8 cellular contexts compared by ENCODE assay signal in genomic region chr7:29285451-29285807, GRCh38.
A peak's percentile ranks its signal among the peaks of the same experiment; 100 is the strongest.
DNase-seq lines count a peak whose midpoint lies in the region; ATAC-seq and TF ChIP-seq lines count a peak whose summit lies in the region.

No MANE protein-coding gene starts in this region.

- no peaks in the 10 kb centered on the region for H3K36me3 ChIP-seq in RWPE2 (ENCODE audit: low read depth)
- H3K36me3 ChIP-seq in upper lobe of right lung = no peaks in the 10 kb centered on the region
- H3K36me3 ChIP-seq in gastroesophageal sphincter = no peaks in the 10 kb centered on the region
- no peaks in the 10 kb centered on the region for H3K36me3 ChIP-seq in hepatocyte (replicated peaks; ENCODE audit: insufficient read depth, low read depth)

- ATAC-seq in HG03378 (IDR thresholded peaks at IDR 0.05; ENCODE audit: unreplicated experiment) = peak; percentile 88
- ATAC-seq in RWPE2 (ENCODE audit: low read depth) = peak; percentile 82
- ATAC-seq in upper lobe of right lung = peak; percentile 46
- no peak for ATAC-seq in gastroesophageal sphincter

- H3K4me3 ChIP-seq in RWPE2 (ENCODE audit: severe bottlenecking) = no peak overlapping the region
- no peak overlapping the region for H3K4me3 ChIP-seq in epithelial cell of esophagus (ENCODE audit: low read length)
- H3K4me3 ChIP-seq in upper lobe of right lung = no peak overlapping the region
- no peak overlapping the region for H3K4me3 ChIP-seq in gastroesophageal sphincter
- no peak overlapping the region for H3K4me3 ChIP-seq in hepatocyte

- peak; percentile 51 for DNase-seq in stimulated activated CD4-positive, alpha-beta T cell treated with anti-CD3 and anti-CD28 coated beads, Interleukin-15, amount 100 ng/mL, for 24 hours
- no peak for DNase-seq in stimulated activated CD4-positive, alpha-beta T cell treated with anti-CD3 and anti-CD28 coated beads, Interleukin-12 subunit alpha, Interleukin-12 subunit beta, amount 100 ng/mL, for 4 hours
- no peak for DNase-seq in RWPE2 (ENCODE audit: low spot score)
- peak; percentile 96 for DNase-seq in epithelial cell of esophagus (ENCODE audit: low read depth)
- DNase-seq in upper lobe of right lung = no peak
- no peak for DNase-seq in hepatocyte (ENCODE audit: low spot score)

- H3K9me3 ChIP-seq in RWPE2 (ENCODE audit: severe bottlenecking) (no peaks in the 10 kb centered on the region), upper lobe of right lung (no peaks in the 10 kb centered on the region), gastroesophageal sphincter (no peaks in the 10 kb centered on the region), hepatocyte (ENCODE audit: low read depth) (no peaks in the 10 kb centered on the region)

- H3K9me2 ChIP-seq in hepatocyte (replicated peaks; ENCODE audit: insufficient read depth) = no peaks in the 10 kb centered on the region

- no peak overlapping the region for H2AFZ ChIP-seq in hepatocyte

- no peaks in the 10 kb centered on the region for H4K20me1 ChIP-seq in hepatocyte (ENCODE audit: insufficient read depth, poor library complexity, severe bottlenecking)

- TF ChIP-seq CTCF in RWPE2 (IDR thresholded peaks at IDR 0.05; ENCODE audit: poor library complexity, severe bottlenecking) (no peak), epithelial cell of esophagus (IDR thresholded peaks at IDR 0.05; ENCODE audit: insufficient read depth, low read depth, low read length, missing control alignments) (no peak), upper lobe of right lung (IDR thresholded peaks at IDR 0.05) (no peak), gastroesophageal sphincter (IDR thresholded peaks at IDR 0.05) (no peak), hepatocyte (IDR thresholded peaks at IDR 0.05; ENCODE audit: poor library complexity) (no peak)

- intact Hi-C loops in upper lobe of right lung (cut with DNase I) = no loop called here

- peak overlapping the region; percentile 72 for H3K27ac ChIP-seq in RWPE2 (ENCODE audit: poor library complexity, severe bottlenecking)
- H3K27ac ChIP-seq in upper lobe of right lung = no peak overlapping the region
- H3K27ac ChIP-seq in gastroesophageal sphincter = no peak overlapping the region
- H3K27ac ChIP-seq in hepatocyte = no peak overlapping the region

- WGBS in gastroesophageal sphincter (ENCODE audit: low coverage in 1 of 2), 2 donors = 85 to 92% methylated on average over 4 of the region's 4 CpGs
- 77% methylated on average over 4 of the region's 4 CpGs for WGBS in hepatocyte (ENCODE audit: low lambda C conversion rate, missing lambda C conversion rate)

- H3K27me3 ChIP-seq in RWPE2 (ENCODE audit: insufficient read depth, poor library complexity, severe bottlenecking) (no peaks in the 10 kb centered on the region), upper lobe of right lung (no peaks in the 10 kb centered on the region), gastroesophageal sphincter (peaks cover 4% of the 10 kb centered on the region), hepatocyte (no peaks in the 10 kb centered on the region)

- H3K4me1 ChIP-seq in RWPE2 (ENCODE audit: insufficient read depth, poor library complexity, severe bottlenecking) (peaks cover 45% of the 10 kb centered on the region), upper lobe of right lung (no peaks in the 10 kb centered on the region), gastroesophageal sphincter (no peaks in the 10 kb centered on the region), hepatocyte (ENCODE audit: insufficient read depth) (peaks cover 12% of the 10 kb centered on the region)

- no peak for TF ChIP-seq EP300 in gastroesophageal sphincter (IDR thresholded peaks at IDR 0.05)

- no peak overlapping the region for H3K4me2 ChIP-seq in hepatocyte

- no peak for TF ChIP-seq POLR2A in gastroesophageal sphincter (IDR thresholded peaks at IDR 0.05)

- H3K79me2 ChIP-seq in hepatocyte = no peaks in the 10 kb centered on the region

Comparison
In these comparisons a context has a peak if more than half of its experiments do, and no peak if none do; other contexts are left out.
1. DNase-seq: peak in stimulated activated CD4-positive, alpha-beta T cell treated with anti-CD3 and anti-CD28 coated beads, Interleukin-15, amount 100 ng/mL, for 24 hours (single experiment) and epithelial cell of esophagus (single experiment); none in stimulated activated CD4-positive, alpha-beta T cell treated with anti-CD3 and anti-CD28 coated beads, Interleukin-12 subunit alpha, Interleukin-12 subunit beta, amount 100 ng/mL, for 4 hours (single experiment), RWPE2 (single experiment), upper lobe of right lung (single experiment) and hepatocyte (single experiment).